8 cellular contexts compared by ENCODE assay signal in genomic region chr12:85872497-85873091, GRCh38. TPM values are rescaled to one million over a fixed set of nuclear protein-coding genes. Genes with fewer than 3 reads are reported as not detected.
DNase-seq lines count a peak whose midpoint lies in the region; ATAC-seq and TF ChIP-seq lines count a peak whose summit lies in the region.

No MANE protein-coding gene starts in this region.

- no peaks in the 10 kb centered on the region for H3K9me2 ChIP-seq in HCT116 (ENCODE audit: insufficient read depth)

- peak overlapping the region; percentile 35 for H2AFZ ChIP-seq in HCT116 (ENCODE audit: low read depth, low read length, poor library complexity, severe bottlenecking)

- CTCF ChIA-PET in HCT116 (lab: Charles Lee), result interaction anchor here (0.8 to 1.7 kb wide), 7 partner anchors 9 to 717 kb away, joined by 3 to 6 read pairs (median 4); no protein-coding TSS in a partner anchor

- H3K27ac ChIP-seq in cardiac muscle cell (no peak overlapping the region), HCT116 (ENCODE audit: low read depth, low read length) (no peak overlapping the region), gastrocnemius medialis (no peak overlapping the region)

- TF ChIP-seq POLR2A in HCT116 (IDR thresholded peaks at IDR 0.05; ENCODE audit: borderline replicate concordance, extremely low read depth, insufficient read depth, insufficient read length), result no peak
- no peak for TF ChIP-seq POLR2A in gastrocnemius medialis (IDR thresholded peaks at IDR 0.05)

- intact Hi-C loops in left cardiac atrium (cut with DNase I), result loop anchor here in 1 of 2 donors (5.0 kb wide), 1 partner anchor 405 kb away; no protein-coding TSS in a partner anchor
- intact Hi-C loops in HCT116 (cut with micrococcal nuclease), result loop anchor here (1.0 to 2.0 kb wide), 2 partner anchors 299 to 404 kb away; no protein-coding TSS in a partner anchor
- intact Hi-C loops in gastrocnemius medialis (cut with DNase I; ENCODE audit: low total_unique reads), result loop anchor here (2.0 kb wide), 1 partner anchor 404 kb away; no protein-coding TSS in a partner anchor

- H3K4me2 ChIP-seq in HCT116 (ENCODE audit: low read length), result no peak overlapping the region

- no peak for ATAC-seq in left cardiac atrium
- ATAC-seq in HCT116, result peak; percentile 63
- no peak for ATAC-seq in gastrocnemius medialis

- in situ Hi-C loops in gastrocnemius medialis (cut with MboI; ENCODE audit: low sequenced_read_pairs in 4 of 4), result loop anchor here in 3 of 4 donors (10.0 to 25.0 kb wide), 2 partner anchors 385 to 408 kb away; no protein-coding TSS in a partner anchor

- RAD21 ChIA-PET in HCT116 (lab: Charles Lee; ENCODE audit: low non-redundant PET in 1 of 2, low total read pairs in 2 of 2, uncharacterized antibody in 2 of 2, unreplicated experiment in 2 of 2), result no interaction called here

- no peaks in the 10 kb centered on the region for H3K36me3 ChIP-seq in cardiac muscle cell
- no peaks in the 10 kb centered on the region for H3K36me3 ChIP-seq in HCT116 (ENCODE audit: control insufficient read depth in 1 of 2, insufficient read depth in 2 of 2, low read length in 2 of 2)
- H3K36me3 ChIP-seq in gastrocnemius medialis, result no peaks in the 10 kb centered on the region

- POLR2A ChIA-PET in HCT116 (lab: Charles Lee), result no interaction called here

- H3K27me3 ChIP-seq in cardiac muscle cell, result no peaks in the 10 kb centered on the region
- no peaks in the 10 kb centered on the region for H3K27me3 ChIP-seq in HCT116 (ENCODE audit: insufficient read depth, low read length)
- no peaks in the 10 kb centered on the region for H3K27me3 ChIP-seq in gastrocnemius medialis

- H3K4me1 ChIP-seq in cardiac muscle cell (ENCODE audit: low read depth), result no peaks in the 10 kb centered on the region
- no peaks in the 10 kb centered on the region for H3K4me1 ChIP-seq in HCT116 (ENCODE audit: control insufficient read depth in 1 of 2, insufficient read depth in 2 of 2, low read length in 2 of 2)
- no peaks in the 10 kb centered on the region for H3K4me1 ChIP-seq in gastrocnemius medialis

- DNase-seq in cardiac muscle cell (ENCODE audit: low read depth in 1 of 2, low spot score in 1 of 2), result peak; percentile 72 to 77
- DNase-seq in left cardiac atrium, result no peak
- peak; percentile 50 for DNase-seq in HCT116 (ENCODE audit: low read depth, low spot score)
- peak; percentile 48 for DNase-seq in M059J (ENCODE audit: low read depth)
- DNase-seq in SK-N-DZ (ENCODE audit: low spot score), result peak; percentile 68
- peak; percentile 65 for DNase-seq in fibroblast of villous mesenchyme (ENCODE audit: low read depth)
- DNase-seq in gastrocnemius medialis, result no peak
- DNase-seq in COLO668 (lab: John Stamatoyannopoulos, UW; ENCODE audit: unreplicated experiment), result no peak

- TF ChIP-seq CTCF in cardiac muscle cell (IDR thresholded peaks at IDR 0.05; ENCODE audit: low read depth, low read length) (peak; percentile 80), HCT116 (IDR thresholded peaks at IDR 0.05 in 2 of 3, conservative IDR thresholded peaks at IDR 0.05 in 1 of 3; ENCODE audit: borderline replicate concordance in 1 of 3, insufficient read depth in 1 of 3, low read depth in 2 of 3, low read length in 2 of 3) (peak; percentile 54 to 73 (median 71); a peak in 5 of 6 replicates), fibroblast of villous mesenchyme (IDR thresholded peaks at IDR 0.05; ENCODE audit: insufficient read depth, low read depth, low read length) (peak; percentile 83), gastrocnemius medialis (IDR thresholded peaks at IDR 0.05 in 4 of 5, conservative IDR thresholded peaks at IDR 0.05 in 1 of 5) (peak in 4 of 5 experiments; percentile 20 to 59 (median 46))

- no TSS peak for BruUV-seq in HCT116 (replicated peaks; lab: Mats Ljungman, UMichigan)

- no peaks in the 10 kb centered on the region for H4K20me1 ChIP-seq in HCT116 (ENCODE audit: insufficient read depth)

- no peak overlapping the region for H3K4me3 ChIP-seq in cardiac muscle cell
- H3K4me3 ChIP-seq in HCT116 (replicated peaks in 1 of 2; ENCODE audit: low read depth in 1 of 2, low read length in 2 of 2), result no peak overlapping the region
- H3K4me3 ChIP-seq in fibroblast of villous mesenchyme (ENCODE audit: low read depth, low read length), result no peak overlapping the region
- no peak overlapping the region for H3K4me3 ChIP-seq in gastrocnemius medialis

- no peaks in the 10 kb centered on the region for H3K79me2 ChIP-seq in HCT116 (ENCODE audit: insufficient read depth, low read length)

- peak; percentile 64 for TF ChIP-seq RAD21 in HCT116 (IDR thresholded peaks at IDR 0.05; ENCODE audit: low read depth)

- H3K9me3 ChIP-seq in cardiac muscle cell (ENCODE audit: low read depth), result no peaks in the 10 kb centered on the region
- no peaks in the 10 kb centered on the region for H3K9me3 ChIP-seq in HCT116 (ENCODE audit: control insufficient read depth in 1 of 2, insufficient read depth in 1 of 2, low read depth in 1 of 2, low read length in 2 of 2)
- H3K9me3 ChIP-seq in gastrocnemius medialis, result no peaks in the 10 kb centered on the region

- no peak overlapping the region for H3K9ac ChIP-seq in HCT116 (ENCODE audit: low read length)

TF ChIP-seq in HCT116, 20 proteins besides CTCF, POLR2A, EP300 and RAD21:
- TF ChIP-seq SP1 (IDR thresholded peaks at IDR 0.05; ENCODE audit: low read depth), result no peak
- no peak for TF ChIP-seq ELF1 (IDR thresholded peaks at IDR 0.05; ENCODE audit: borderline replicate concordance, low read depth)
- no peak for TF ChIP-seq JUND (IDR thresholded peaks at IDR 0.05)
- TF ChIP-seq FOSL1 (IDR thresholded peaks at IDR 0.05; ENCODE audit: low read depth), result no peak
- TF ChIP-seq EZH2 (IDR thresholded peaks at IDR 0.05), result no peak
- TF ChIP-seq SRF (IDR thresholded peaks at IDR 0.05; ENCODE audit: low read depth), result no peak
- no peak for TF ChIP-seq SIN3A (IDR thresholded peaks at IDR 0.05; ENCODE audit: low read depth)
- no peak for TF ChIP-seq CBX3 (IDR thresholded peaks at IDR 0.05; ENCODE audit: low read depth)
- TF ChIP-seq MAX (IDR thresholded peaks at IDR 0.05), result no peak
- no peak for TF ChIP-seq EGR1 (IDR thresholded peaks at IDR 0.05; ENCODE audit: low read depth)
- no peak for TF ChIP-seq ZFX (IDR thresholded peaks at IDR 0.05)
- no peak for TF ChIP-seq ZNF274 (IDR thresholded peaks at IDR 0.05; ENCODE audit: low read depth, low read length)
- TF ChIP-seq REST (IDR thresholded peaks at IDR 0.05; ENCODE audit: low read depth), result no peak
- no peak for TF ChIP-seq CEBPB (IDR thresholded peaks at IDR 0.05; ENCODE audit: low read depth)
- no peak for TF ChIP-seq YY1 (IDR thresholded peaks at IDR 0.05; ENCODE audit: extremely low read depth, insufficient replicate concordance, low read depth, low read length)
- TF ChIP-seq TCF7L2 (IDR thresholded peaks at IDR 0.05; ENCODE audit: borderline replicate concordance, extremely low read depth, insufficient read depth, insufficient read length), result no peak

RNA-seq across cellular contexts. Expression of gene NTS, which starts 1.5 kb away (rescaled TPM):
- 0.78 and 2.4 TPM in 2 replicates for total RNA-seq in cardiac muscle cell
- 2.1 and 2.9 TPM in 2 replicates for polyA plus RNA-seq in cardiac muscle cell
- under 1 TPM; 0.21 to 0.65 TPM for total RNA-seq in left cardiac atrium
- total RNA-seq in HCT116 (2021; ENCODE audit: unreplicated experiment), result not detected
- polyA plus RNA-seq in HCT116 (2012), result 0.04 TPM in 1 of 2 replicates, not detected in the other
- 0.15 TPM in 1 of 2 replicates, not detected in the other for total RNA-seq in M059J (2014; rRNA removed; shearing (Covaris generic))
- polyA plus RNA-seq in SK-N-DZ (2014; cell fraction: cytosol; rRNA removed), result 0.85 and 1.4 TPM in 2 replicates
- 1.6 and 2.8 TPM in 2 replicates for polyA plus RNA-seq in SK-N-DZ (2014; cell fraction: nucleus; rRNA removed)
- total RNA-seq in fibroblast of villous mesenchyme, result under 0.01 TPM in 2 replicates
- total RNA-seq in gastrocnemius medialis, result not detected

RNA-seq across cellular contexts. Expression of gene RASSF9, which starts 36.4 kb away (rescaled TPM):
- total RNA-seq in cardiac muscle cell (0.35 and 0.54 TPM in 2 replicates), left cardiac atrium (1 to 10 TPM; 2.1 to 2.5 TPM), HCT116 (2021; ENCODE audit: unreplicated experiment) (not detected), fibroblast of villous mesenchyme (0.32 and 0.43 TPM in 2 replicates), gastrocnemius medialis (1 to 10 TPM in 2 of 4 donors, under 1 TPM in 2; 0.46 to 1.3 (median 0.90) TPM)
- 0.28 and 0.57 TPM in 2 replicates for polyA plus RNA-seq in cardiac muscle cell
- 0.01 TPM in 1 of 2 replicates, not detected in the other for polyA plus RNA-seq in HCT116 (2012)
- 0.05 and 0.07 TPM in 2 replicates for total RNA-seq in M059J (2014; rRNA removed; shearing (Covaris generic))
- not detected in 2 replicates for polyA plus RNA-seq in SK-N-DZ (2014; cell fraction: cytosol; rRNA removed)
- not detected in 2 replicates for polyA plus RNA-seq in SK-N-DZ (2014; cell fraction: nucleus; rRNA removed)

Comparison
In these comparisons a context has a peak if more than half of its experiments do, and no peak if none do; other contexts are left out.
1. DNase-seq: peak in cardiac muscle cell (2 of 2), HCT116 (single experiment), M059J (single experiment), SK-N-DZ (single experiment) and fibroblast of villous mesenchyme (single experiment); none in left cardiac atrium (single experiment), gastrocnemius medialis (0 of 2) and COLO668 (single experiment).
2. Peak in every context shown above with its lines, with median percentiles within 50 percentile points of each other: CTCF ChIP-seq.